In the genomic region with DNA sequence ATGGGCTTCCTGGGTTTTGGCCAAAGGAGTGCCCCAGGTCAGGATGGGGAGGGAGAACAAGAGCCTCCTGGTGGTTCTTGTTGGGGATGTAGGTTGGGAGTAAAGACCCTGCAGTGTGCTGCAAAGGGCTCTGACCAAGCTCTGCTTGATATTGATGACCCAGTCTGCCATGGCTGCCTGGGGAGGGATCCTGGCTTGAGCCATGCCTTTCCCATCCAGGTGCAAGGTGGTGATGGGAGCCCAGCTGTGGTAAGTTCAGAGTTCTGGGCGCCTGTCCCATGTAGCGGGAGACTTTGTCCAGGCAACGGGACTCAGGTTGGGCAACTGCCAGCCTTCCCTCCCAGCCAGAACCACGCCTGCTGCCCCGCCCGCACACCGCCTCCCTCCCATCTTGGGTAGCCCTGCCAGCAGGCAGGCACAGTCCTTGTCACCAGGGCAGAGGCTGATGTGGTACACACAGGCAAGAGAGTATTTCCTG, we compare ENCODE assay signal across 2 cellular contexts.
TF ChIP-seq lines count a peak whose summit lies in the region.

No MANE protein-coding gene starts in this region.

TF ChIP-seq in SK-N-SH, 30 proteins besides CTCF, POLR2A, EP300 and RAD21:
- TF ChIP-seq, protein P1, sequence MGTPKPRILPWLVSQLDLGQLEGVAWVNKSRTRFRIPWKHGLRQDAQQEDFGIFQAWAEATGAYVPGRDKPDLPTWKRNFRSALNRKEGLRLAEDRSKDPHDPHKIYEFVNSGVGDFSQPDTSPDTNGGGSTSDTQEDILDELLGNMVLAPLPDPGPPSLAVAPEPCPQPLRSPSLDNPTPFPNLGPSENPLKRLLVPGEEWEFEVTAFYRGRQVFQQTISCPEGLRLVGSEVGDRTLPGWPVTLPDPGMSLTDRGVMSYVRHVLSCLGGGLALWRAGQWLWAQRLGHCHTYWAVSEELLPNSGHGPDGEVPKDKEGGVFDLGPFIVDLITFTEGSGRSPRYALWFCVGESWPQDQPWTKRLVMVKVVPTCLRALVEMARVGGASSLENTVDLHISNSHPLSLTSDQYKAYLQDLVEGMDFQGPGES (IDR thresholded peaks at IDR 0.05; ENCODE audit: low read depth, low read length) = no peak
- TF ChIP-seq MXI1 (IDR thresholded peaks at IDR 0.05; ENCODE audit: low read depth, low read length) (no peak), NFIC (IDR thresholded peaks at IDR 0.05; ENCODE audit: borderline replicate concordance) (no peak), FOXM1 (IDR thresholded peaks at IDR 0.05; ENCODE audit: low read depth) (no peak), JUND (IDR thresholded peaks at IDR 0.05) (no peak), MEF2A (IDR thresholded peaks at IDR 0.05; ENCODE audit: borderline replicate concordance, low read depth) (no peak), RCOR1 (IDR thresholded peaks at IDR 0.05; ENCODE audit: low read length) (no peak), GATA2 (CRISPR knock-in tag; IDR thresholded peaks at IDR 0.05) (no peak), EZH2phosphoT487 (IDR thresholded peaks at IDR 0.05; ENCODE audit: borderline replicate concordance, low read depth) (no peak), POLR2AphosphoS5 (IDR thresholded peaks at IDR 0.05; ENCODE audit: low read depth, low read length) (no peak), TEAD4 (IDR thresholded peaks at IDR 0.05; ENCODE audit: borderline replicate concordance, insufficient read depth) (no peak)
- TF ChIP-seq, protein P2, sequence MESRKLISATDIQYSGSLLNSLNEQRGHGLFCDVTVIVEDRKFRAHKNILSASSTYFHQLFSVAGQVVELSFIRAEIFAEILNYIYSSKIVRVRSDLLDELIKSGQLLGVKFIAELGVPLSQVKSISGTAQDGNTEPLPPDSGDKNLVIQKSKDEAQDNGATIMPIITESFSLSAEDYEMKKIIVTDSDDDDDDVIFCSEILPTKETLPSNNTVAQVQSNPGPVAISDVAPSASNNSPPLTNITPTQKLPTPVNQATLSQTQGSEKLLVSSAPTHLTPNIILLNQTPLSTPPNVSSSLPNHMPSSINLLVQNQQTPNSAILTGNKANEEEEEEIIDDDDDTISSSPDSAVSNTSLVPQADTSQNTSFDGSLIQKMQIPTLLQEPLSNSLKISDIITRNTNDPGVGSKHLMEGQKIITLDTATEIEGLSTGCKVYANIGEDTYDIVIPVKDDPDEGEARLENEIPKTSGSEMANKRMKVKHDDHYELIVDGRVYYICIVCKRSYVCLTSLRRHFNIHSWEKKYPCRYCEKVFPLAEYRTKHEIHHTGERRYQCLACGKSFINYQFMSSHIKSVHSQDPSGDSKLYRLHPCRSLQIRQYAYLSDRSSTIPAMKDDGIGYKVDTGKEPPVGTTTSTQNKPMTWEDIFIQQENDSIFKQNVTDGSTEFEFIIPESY (IDR thresholded peaks at IDR 0.05; ENCODE audit: borderline replicate concordance, low read depth) = no peak
- TF ChIP-seq, protein P3, sequence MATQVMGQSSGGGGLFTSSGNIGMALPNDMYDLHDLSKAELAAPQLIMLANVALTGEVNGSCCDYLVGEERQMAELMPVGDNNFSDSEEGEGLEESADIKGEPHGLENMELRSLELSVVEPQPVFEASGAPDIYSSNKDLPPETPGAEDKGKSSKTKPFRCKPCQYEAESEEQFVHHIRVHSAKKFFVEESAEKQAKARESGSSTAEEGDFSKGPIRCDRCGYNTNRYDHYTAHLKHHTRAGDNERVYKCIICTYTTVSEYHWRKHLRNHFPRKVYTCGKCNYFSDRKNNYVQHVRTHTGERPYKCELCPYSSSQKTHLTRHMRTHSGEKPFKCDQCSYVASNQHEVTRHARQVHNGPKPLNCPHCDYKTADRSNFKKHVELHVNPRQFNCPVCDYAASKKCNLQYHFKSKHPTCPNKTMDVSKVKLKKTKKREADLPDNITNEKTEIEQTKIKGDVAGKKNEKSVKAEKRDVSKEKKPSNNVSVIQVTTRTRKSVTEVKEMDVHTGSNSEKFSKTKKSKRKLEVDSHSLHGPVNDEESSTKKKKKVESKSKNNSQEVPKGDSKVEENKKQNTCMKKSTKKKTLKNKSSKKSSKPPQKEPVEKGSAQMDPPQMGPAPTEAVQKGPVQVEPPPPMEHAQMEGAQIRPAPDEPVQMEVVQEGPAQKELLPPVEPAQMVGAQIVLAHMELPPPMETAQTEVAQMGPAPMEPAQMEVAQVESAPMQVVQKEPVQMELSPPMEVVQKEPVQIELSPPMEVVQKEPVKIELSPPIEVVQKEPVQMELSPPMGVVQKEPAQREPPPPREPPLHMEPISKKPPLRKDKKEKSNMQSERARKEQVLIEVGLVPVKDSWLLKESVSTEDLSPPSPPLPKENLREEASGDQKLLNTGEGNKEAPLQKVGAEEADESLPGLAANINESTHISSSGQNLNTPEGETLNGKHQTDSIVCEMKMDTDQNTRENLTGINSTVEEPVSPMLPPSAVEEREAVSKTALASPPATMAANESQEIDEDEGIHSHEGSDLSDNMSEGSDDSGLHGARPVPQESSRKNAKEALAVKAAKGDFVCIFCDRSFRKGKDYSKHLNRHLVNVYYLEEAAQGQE (IDR thresholded peaks at IDR 0.05; ENCODE audit: low read depth, low read length) = no peak
- TF ChIP-seq, protein P4, sequence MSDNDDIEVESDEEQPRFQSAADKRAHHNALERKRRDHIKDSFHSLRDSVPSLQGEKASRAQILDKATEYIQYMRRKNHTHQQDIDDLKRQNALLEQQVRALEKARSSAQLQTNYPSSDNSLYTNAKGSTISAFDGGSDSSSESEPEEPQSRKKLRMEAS (IDR thresholded peaks at IDR 0.05; ENCODE audit: low read depth) = no peak

TF ChIP-seq in SK-N-SH treated with all-trans-retinoic acid at 6 μM for 48 hours, 23 proteins besides CTCF, POLR2A, EP300 and RAD21:
- TF ChIP-seq ZFP3 (CRISPR knock-in tag; IDR thresholded peaks at IDR 0.05) = no peak
- no peak for TF ChIP-seq OSR1 (CRISPR knock-in tag; IDR thresholded peaks at IDR 0.05)
- TF ChIP-seq, protein P5, sequence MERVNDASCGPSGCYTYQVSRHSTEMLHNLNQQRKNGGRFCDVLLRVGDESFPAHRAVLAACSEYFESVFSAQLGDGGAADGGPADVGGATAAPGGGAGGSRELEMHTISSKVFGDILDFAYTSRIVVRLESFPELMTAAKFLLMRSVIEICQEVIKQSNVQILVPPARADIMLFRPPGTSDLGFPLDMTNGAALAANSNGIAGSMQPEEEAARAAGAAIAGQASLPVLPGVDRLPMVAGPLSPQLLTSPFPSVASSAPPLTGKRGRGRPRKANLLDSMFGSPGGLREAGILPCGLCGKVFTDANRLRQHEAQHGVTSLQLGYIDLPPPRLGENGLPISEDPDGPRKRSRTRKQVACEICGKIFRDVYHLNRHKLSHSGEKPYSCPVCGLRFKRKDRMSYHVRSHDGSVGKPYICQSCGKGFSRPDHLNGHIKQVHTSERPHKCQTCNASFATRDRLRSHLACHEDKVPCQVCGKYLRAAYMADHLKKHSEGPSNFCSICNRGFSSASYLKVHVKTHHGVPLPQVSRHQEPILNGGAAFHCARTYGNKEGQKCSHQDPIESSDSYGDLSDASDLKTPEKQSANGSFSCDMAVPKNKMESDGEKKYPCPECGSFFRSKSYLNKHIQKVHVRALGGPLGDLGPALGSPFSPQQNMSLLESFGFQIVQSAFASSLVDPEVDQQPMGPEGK (CRISPR knock-in tag; IDR thresholded peaks at IDR 0.05; ENCODE audit: borderline replicate concordance) = no peak
- TF ChIP-seq ZNF8 (CRISPR knock-in tag; IDR thresholded peaks at IDR 0.05) = no peak
- no peak for TF ChIP-seq ARNTL (CRISPR knock-in tag; IDR thresholded peaks at IDR 0.05; ENCODE audit: borderline replicate concordance, low read depth)
- TF ChIP-seq, protein P6, sequence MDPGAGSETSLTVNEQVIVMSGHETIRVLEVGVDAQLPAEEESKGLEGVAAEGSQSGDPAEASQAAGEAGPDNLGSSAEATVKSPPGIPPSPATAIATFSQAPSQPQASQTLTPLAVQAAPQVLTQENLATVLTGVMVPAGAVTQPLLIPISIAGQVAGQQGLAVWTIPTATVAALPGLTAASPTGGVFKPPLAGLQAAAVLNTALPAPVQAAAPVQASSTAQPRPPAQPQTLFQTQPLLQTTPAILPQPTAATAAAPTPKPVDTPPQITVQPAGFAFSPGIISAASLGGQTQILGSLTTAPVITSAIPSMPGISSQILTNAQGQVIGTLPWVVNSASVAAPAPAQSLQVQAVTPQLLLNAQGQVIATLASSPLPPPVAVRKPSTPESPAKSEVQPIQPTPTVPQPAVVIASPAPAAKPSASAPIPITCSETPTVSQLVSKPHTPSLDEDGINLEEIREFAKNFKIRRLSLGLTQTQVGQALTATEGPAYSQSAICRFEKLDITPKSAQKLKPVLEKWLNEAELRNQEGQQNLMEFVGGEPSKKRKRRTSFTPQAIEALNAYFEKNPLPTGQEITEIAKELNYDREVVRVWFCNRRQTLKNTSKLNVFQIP (CRISPR knock-in tag; IDR thresholded peaks at IDR 0.05; ENCODE audit: borderline replicate concordance, low read depth) = no peak
- TF ChIP-seq ZNF70 (CRISPR knock-in tag; IDR thresholded peaks at IDR 0.05) = no peak
- no peak for TF ChIP-seq RARB (CRISPR knock-in tag; IDR thresholded peaks at IDR 0.05)
- no peak for TF ChIP-seq ZC3H10 (CRISPR knock-in tag; IDR thresholded peaks at IDR 0.05)
- no peak for TF ChIP-seq TOX (CRISPR knock-in tag; IDR thresholded peaks at IDR 0.05; ENCODE audit: borderline replicate concordance)
- TF ChIP-seq, protein P7, sequence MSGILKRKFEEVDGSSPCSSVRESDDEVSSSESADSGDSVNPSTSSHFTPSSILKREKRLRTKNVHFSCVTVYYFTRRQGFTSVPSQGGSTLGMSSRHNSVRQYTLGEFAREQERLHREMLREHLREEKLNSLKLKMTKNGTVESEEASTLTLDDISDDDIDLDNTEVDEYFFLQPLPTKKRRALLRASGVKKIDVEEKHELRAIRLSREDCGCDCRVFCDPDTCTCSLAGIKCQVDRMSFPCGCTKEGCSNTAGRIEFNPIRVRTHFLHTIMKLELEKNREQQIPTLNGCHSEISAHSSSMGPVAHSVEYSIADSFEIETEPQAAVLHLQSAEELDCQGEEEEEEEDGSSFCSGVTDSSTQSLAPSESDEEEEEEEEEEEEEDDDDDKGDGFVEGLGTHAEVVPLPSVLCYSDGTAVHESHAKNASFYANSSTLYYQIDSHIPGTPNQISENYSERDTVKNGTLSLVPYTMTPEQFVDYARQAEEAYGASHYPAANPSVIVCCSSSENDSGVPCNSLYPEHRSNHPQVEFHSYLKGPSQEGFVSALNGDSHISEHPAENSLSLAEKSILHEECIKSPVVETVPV (CRISPR knock-in tag; IDR thresholded peaks at IDR 0.05) = no peak
- TF ChIP-seq ZFP30 (CRISPR knock-in tag; IDR thresholded peaks at IDR 0.05) = no peak
- TF ChIP-seq TCF4 (CRISPR knock-in tag; IDR thresholded peaks at IDR 0.05; ENCODE audit: borderline replicate concordance) = no peak
- no peak for TF ChIP-seq CSDC2 (CRISPR knock-in tag; IDR thresholded peaks at IDR 0.05)
- no peak for TF ChIP-seq ISL1 (CRISPR knock-in tag; IDR thresholded peaks at IDR 0.05)
- TF ChIP-seq GLIS3 (CRISPR knock-in tag; IDR thresholded peaks at IDR 0.05) = no peak
- TF ChIP-seq PPARA (CRISPR knock-in tag; IDR thresholded peaks at IDR 0.05; ENCODE audit: borderline replicate concordance) = no peak
- no peak for TF ChIP-seq SNAI2 (CRISPR knock-in tag; IDR thresholded peaks at IDR 0.05)
- no peak for TF ChIP-seq ZNF565 (CRISPR knock-in tag; conservative IDR thresholded peaks at IDR 0.05; ENCODE audit: low read depth)
